In the genomic region with DNA sequence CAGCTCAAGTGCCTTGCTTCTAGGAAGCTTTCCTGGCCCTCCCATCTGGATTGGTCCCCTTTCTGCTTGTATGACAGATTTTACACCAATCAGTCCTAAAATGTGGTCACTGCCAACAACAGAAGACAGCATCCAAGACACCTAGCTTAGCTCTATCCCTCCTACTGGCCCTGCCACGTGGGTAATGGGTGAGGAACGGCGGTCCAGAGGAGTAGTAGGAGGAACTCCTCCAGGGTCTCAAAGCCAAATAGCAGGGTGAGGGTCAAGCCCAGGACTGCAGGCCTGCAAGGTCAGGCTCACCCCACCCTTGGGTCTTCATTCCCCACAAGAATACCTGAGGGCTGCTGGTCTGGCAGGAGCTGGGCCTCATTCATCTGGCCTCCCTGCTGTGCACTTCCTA, we compare ENCODE assay signal across 22 cellular contexts. TPM values are rescaled to one million over a fixed set of nuclear protein-coding genes. Genes with fewer than 3 reads are reported as not detected.
DNase-seq lines count a peak whose midpoint lies in the region; ATAC-seq, FAIRE-seq and TF ChIP-seq lines count a peak whose summit lies in the region.
"Had no signal": no experiment of that assay in that cellular context is flagged by ENCODE, and none has a peak within 500 bp of the region (broad histone marks: within the 10 kb centered on the region; RNA-seq: fewer than 3 reads in every experiment).

No MANE protein-coding gene starts in this region.

- H3K23ac ChIP-seq in IMR-90 (ENCODE audit: low read depth, low read length) (no peak overlapping the region), trophoblast cell (ENCODE audit: low read length) (no peak overlapping the region)

- no peak overlapping the region for H2AFZ ChIP-seq in HepG2 (ENCODE audit: low read length)
- no peak overlapping the region for H2AFZ ChIP-seq in IMR-90 (replicated peaks; ENCODE audit: low read length, poor library complexity)
- no peak overlapping the region for H2AFZ ChIP-seq in trophoblast cell (ENCODE audit: insufficient read depth, low read length, poor library complexity)

- H4K91ac ChIP-seq in IMR-90 (ENCODE audit: insufficient read depth, low read depth, low read length) (no peak overlapping the region; the same call in 1 of the 2 replicates), trophoblast cell (ENCODE audit: low read depth, low read length) (no peak overlapping the region)

- H4K20me1 ChIP-seq in HepG2 (ENCODE audit: insufficient read depth, low read length), result peaks cover 38% of the 10 kb centered on the region
- 0 out of 2 replicates have a peak, but pooled peaks cover 3% of the 10 kb centered on the region for H4K20me1 ChIP-seq in IMR-90 (ENCODE audit: insufficient read depth, low read length)

- H3K4me3 ChIP-seq in right lobe of liver (no peak overlapping the region), HepG2 (replicated peaks in 1 of 3; ENCODE audit: insufficient read depth in 1 of 3, low read depth in 2 of 3, low read length in 3 of 3) (no peak overlapping the region), IMR-90 (ENCODE audit: insufficient read depth, low read depth, low read length) (no peak overlapping the region), trophoblast cell (ENCODE audit: low read depth, low read length) (no peak overlapping the region)
- no peak overlapping the region for H3K4me3 ChIP-seq in CD4-positive, alpha-beta memory T cell (ENCODE audit: low read length in 2 of 2)
- H3K4me3 ChIP-seq: GM12878, K562 had no signal

- no peak overlapping the region; the same call in 1 of the 2 replicates for H2BK120ac ChIP-seq in IMR-90 (ENCODE audit: low read depth, low read length)
- H2BK120ac ChIP-seq in trophoblast cell (ENCODE audit: insufficient read depth, low read length, poor library complexity), result no peak overlapping the region

- TF ChIP-seq EP300 in HepG2 (IDR thresholded peaks at IDR 0.05; ENCODE audit: low read depth in 2 of 2, low read length in 2 of 2), result no peak
- no peak for TF ChIP-seq EP300 in HepG2 (CRISPR knock-in tag; IDR thresholded peaks at IDR 0.05; ENCODE audit: borderline replicate concordance)

- peaks cover 67 to 96% of the 10 kb centered on the region in 2 experiments for H3K79me1 ChIP-seq in IMR-90 (ENCODE audit: low read depth in 1 of 2, low read length in 2 of 2)
- H3K79me1 ChIP-seq in trophoblast cell (ENCODE audit: low read length), result no peaks in the 10 kb centered on the region

- no peak overlapping the region for H3K4me3 Mint-ChIP-seq in dendritic cell treated with granulocyte-macrophage colony-stimulating factor and Interleukin-4, amounts not matched to agents 40 ng/mL and 50 ng/mL, for 4 days
- H3K4me3 Mint-ChIP-seq in CD4-positive, alpha-beta memory T cell, result no peak overlapping the region
- H3K4me3 Mint-ChIP-seq: B cell; CD4-positive, alpha-beta T cell; H9 had no signal

- no peak for TF ChIP-seq POLR2A in right lobe of liver (IDR thresholded peaks at IDR 0.05)
- TF ChIP-seq POLR2A in HepG2 (IDR thresholded peaks at IDR 0.05; ENCODE audit: insufficient read depth in 1 of 2, low read depth in 2 of 2, low read length in 2 of 2), result no peak
- no peak for TF ChIP-seq POLR2A in IMR-90 (IDR thresholded peaks at IDR 0.05; ENCODE audit: low read depth, low read length)

- no peak overlapping the region for H2BK12ac ChIP-seq in trophoblast cell (ENCODE audit: low read length)

- peak overlapping the region; percentile 80 for H3K27ac Mint-ChIP-seq in dendritic cell treated with granulocyte-macrophage colony-stimulating factor and Interleukin-4, amounts not matched to agents 40 ng/mL and 50 ng/mL, for 4 days
- no peak overlapping the region for H3K27ac Mint-ChIP-seq in CD4-positive, alpha-beta memory T cell
- H3K27ac Mint-ChIP-seq: B cell; CD4-positive, alpha-beta T cell had no signal

- no peaks in the 10 kb centered on the region for H3K9me3 ChIP-seq in right lobe of liver
- H3K9me3 ChIP-seq in HepG2 (ENCODE audit: low read length), result no peaks in the 10 kb centered on the region
- no peaks in the 10 kb centered on the region for H3K9me3 ChIP-seq in IMR-90 (ENCODE audit: control insufficient read depth, insufficient read depth, low read length)
- no peaks in the 10 kb centered on the region for H3K9me3 ChIP-seq in trophoblast cell (ENCODE audit: insufficient read depth, low read depth, low read length)
- H3K9me3 ChIP-seq in CD4-positive, alpha-beta memory T cell (ENCODE audit: control insufficient read depth in 1 of 2, low read length in 2 of 2), result no peaks in the 10 kb centered on the region

- TF ChIP-seq RAD21 in HepG2 (CRISPR knock-in tag; IDR thresholded peaks at IDR 0.05) (no peak), IMR-90 (IDR thresholded peaks at IDR 0.05; ENCODE audit: low read length) (no peak)

- H3K56ac ChIP-seq in IMR-90 (ENCODE audit: extremely low read depth, insufficient read depth, low read length), result no peak overlapping the region

- dilution Hi-C loops in IMR-90 (cut with HindIII; ENCODE audit: low sequenced_read_pairs, unreplicated experiment), result no loop called here

- no peak for FAIRE-seq in HepG2 (lab: Jason Lieb, UNC)
- FAIRE-seq: GM12878, GM19239, H1, K562 had no signal

- H2BK5ac ChIP-seq in IMR-90 (ENCODE audit: low read depth, low read length, poor library complexity, severe bottlenecking), result no peak overlapping the region
- no peak overlapping the region for H2BK5ac ChIP-seq in trophoblast cell (ENCODE audit: low read depth, low read length, poor library complexity)

- POLR2A ChIA-PET in HepG2 (lab: Yijun Ruan, JAX), result no interaction called here
- POLR2A ChIA-PET in IMR-90 (lab: Charles Lee; ENCODE audit: unreplicated experiment), result no interaction called here
- POLR2A ChIA-PET in CD4-positive, alpha-beta memory T cell (lab: Charles Lee; ENCODE audit: partially characterized antibody), result no interaction called here

- no peak overlapping the region for H3K9ac ChIP-seq in HepG2 (ENCODE audit: insufficient read depth, low read depth, low read length)
- H3K9ac ChIP-seq in IMR-90 (ENCODE audit: low read depth, low read length), result no peak overlapping the region
- no peak overlapping the region for H3K9ac ChIP-seq in trophoblast cell (ENCODE audit: low read length)

- H3K4me1 ChIP-seq in right lobe of liver (peaks cover 0 to 4% (median 0%) of the 10 kb centered on the region in 4 donors), HepG2 (ENCODE audit: insufficient read depth, low read length) (peaks cover 42% of the 10 kb centered on the region), IMR-90 (ENCODE audit: control insufficient read depth, insufficient read depth, low read length) (peaks cover 18% of the 10 kb centered on the region), trophoblast cell (ENCODE audit: control insufficient read depth in 1 of 2, insufficient read depth in 2 of 2, low read length in 2 of 2) (peaks cover 2 to 4% of the 10 kb centered on the region in 2 experiments)
- no peaks in the 10 kb centered on the region for H3K4me1 ChIP-seq in CD4-positive, alpha-beta memory T cell (ENCODE audit: insufficient read depth, low read length)

- CTCF ChIA-PET in HepG2 (lab: Yijun Ruan, JAX; ENCODE audit: low intra/inter-chr PET ratio, low total read pairs) (no interaction called here), IMR-90 (lab: Yijun Ruan, JAX) (no interaction called here)
- CTCF ChIA-PET in CD4-positive, alpha-beta memory T cell (lab: Charles Lee; ENCODE audit: partially characterized antibody), result no interaction called here

- H3K18ac ChIP-seq in IMR-90 (ENCODE audit: low read depth, low read length) (no peak overlapping the region), trophoblast cell (ENCODE audit: low read length) (peak overlapping the region; percentile 5)

- no peak overlapping the region for H4K12ac ChIP-seq in trophoblast cell (ENCODE audit: low read depth, low read length)

- H3K4me2 ChIP-seq in HepG2 (ENCODE audit: low read depth, low read length) (no peak overlapping the region), IMR-90 (ENCODE audit: low read depth, low read length) (no peak overlapping the region), trophoblast cell (ENCODE audit: low read length) (no peak overlapping the region)

- H3K4ac ChIP-seq in IMR-90 (ENCODE audit: low read depth, low read length) (no peak overlapping the region), trophoblast cell (ENCODE audit: low read depth, low read length) (no peak overlapping the region)

- BruUV-seq in HepG2 (replicated peaks; lab: Mats Ljungman, UMichigan) (no TSS peak), IMR-90 (replicated peaks; lab: Mats Ljungman, UMichigan) (no TSS peak)

- H2AK9ac ChIP-seq in IMR-90 (replicated peaks; ENCODE audit: low read depth, low read length, poor library complexity), result no peak overlapping the region

- DNase-seq in right lobe of liver (peak in 2 of 3 donors; percentile 1 to 9), HepG2 (ENCODE audit: low spot score) (no peak), IMR-90 (no peak), trophoblast cell (no peak), NCI-H774 (lab: John Stamatoyannopoulos, UW) (no peak), COLO829 (ENCODE audit: low spot score) (no peak)
- no peak for DNase-seq in CD4-positive, alpha-beta memory T cell
- DNase-seq: 8988T; CD4-positive, alpha-beta T cell; COR-L47; DMS 273 treated with DMSO at 0.1 percent for 48 hours; DMS53; DND-41; EL; H9 had no signal

- H3K27me3 Mint-ChIP-seq in dendritic cell treated with granulocyte-macrophage colony-stimulating factor and Interleukin-4, amounts not matched to agents 40 ng/mL and 50 ng/mL, for 4 days, result no peaks in the 10 kb centered on the region
- H3K27me3 Mint-ChIP-seq in CD4-positive, alpha-beta memory T cell, result no peaks in the 10 kb centered on the region
- H3K27me3 Mint-ChIP-seq: B cell; CD4-positive, alpha-beta T cell had no signal

- no peak overlapping the region for H4K8ac ChIP-seq in IMR-90 (ENCODE audit: low read depth in 2 of 2, low read length in 2 of 2)
- H4K8ac ChIP-seq in trophoblast cell (ENCODE audit: low read depth, low read length), result no peak overlapping the region

- no peak overlapping the region for H2BK20ac ChIP-seq in IMR-90 (ENCODE audit: low read depth, low read length)

- H3K27me3 ChIP-seq in right lobe of liver, result no peaks in the 10 kb centered on the region
- H3K27me3 ChIP-seq in HepG2 (ENCODE audit: control insufficient read depth in 1 of 2, insufficient read depth in 2 of 2, low read length in 2 of 2), result no peaks in the 10 kb centered on the region
- no peaks in the 10 kb centered on the region for H3K27me3 ChIP-seq in IMR-90 (ENCODE audit: control insufficient read depth, insufficient read depth, low read length)
- H3K27me3 ChIP-seq in trophoblast cell (ENCODE audit: insufficient read depth, low read length), result no peaks in the 10 kb centered on the region
- H3K27me3 ChIP-seq in CD4-positive, alpha-beta memory T cell (ENCODE audit: insufficient read depth, low read length), result no peaks in the 10 kb centered on the region

- intact Hi-C loops in right lobe of liver (cut with DNase I), result no loop called here
- intact Hi-C loops in HepG2 (cut with micrococcal nuclease; ENCODE audit: unreplicated experiment), result no loop called here
- intact Hi-C loops in IMR-90 (cut with micrococcal nuclease), result no loop called here
- intact Hi-C loops in dendritic cell treated with granulocyte-macrophage colony-stimulating factor and Interleukin-4, amounts not matched to agents 40 ng/mL and 50 ng/mL, for 4 days (cut with micrococcal nuclease), result no loop called here
- intact Hi-C loops in CD4-positive, alpha-beta memory T cell (cut with micrococcal nuclease), result no loop called here

- H3K36me3 Mint-ChIP-seq in dendritic cell treated with granulocyte-macrophage colony-stimulating factor and Interleukin-4, amounts not matched to agents 40 ng/mL and 50 ng/mL, for 4 days (ENCODE audit: low read depth), result peaks cover 22% of the 10 kb centered on the region
- H3K36me3 Mint-ChIP-seq in CD4-positive, alpha-beta memory T cell, result no peaks in the 10 kb centered on the region

- H3K4me1 Mint-ChIP-seq in dendritic cell treated with granulocyte-macrophage colony-stimulating factor and Interleukin-4, amounts not matched to agents 40 ng/mL and 50 ng/mL, for 4 days (ENCODE audit: low read depth), result peaks cover 70% of the 10 kb centered on the region
- H3K4me1 Mint-ChIP-seq in CD4-positive, alpha-beta memory T cell, result no peaks in the 10 kb centered on the region
- H3K4me1 Mint-ChIP-seq: B cell had no signal

- H3K9me1 ChIP-seq in IMR-90 (ENCODE audit: insufficient read depth, low read length), result peaks cover 43% of the 10 kb centered on the region

- no peak overlapping the region; the same call in 1 of the 2 replicates for H3K14ac ChIP-seq in IMR-90 (replicated peaks; ENCODE audit: low read depth, low read length)
- H3K14ac ChIP-seq in trophoblast cell (ENCODE audit: low read length), result no peak overlapping the region

- no peak for TF ChIP-seq CTCF in right lobe of liver (IDR thresholded peaks at IDR 0.05)
- TF ChIP-seq CTCF in HepG2 (CRISPR knock-in tag; IDR thresholded peaks at IDR 0.05), result no peak
- TF ChIP-seq CTCF in IMR-90 (conservative IDR thresholded peaks at IDR 0.05; ENCODE audit: low read depth, low read length), result no peak

- peaks cover 0 to 8% (median 2%) of the 10 kb centered on the region in 4 donors for H3K36me3 ChIP-seq in right lobe of liver
- H3K36me3 ChIP-seq in HepG2 (replicated peaks in 1 of 2; ENCODE audit: control insufficient read depth in 1 of 2, insufficient read depth in 2 of 2, low read length in 2 of 2), result peaks cover 23 to 74% of the 10 kb centered on the region in 2 experiments
- peaks cover 27% of the 10 kb centered on the region for H3K36me3 ChIP-seq in IMR-90 (ENCODE audit: control insufficient read depth, insufficient read depth, low read length)
- H3K36me3 ChIP-seq in trophoblast cell (ENCODE audit: control insufficient read depth in 1 of 2, insufficient read depth in 2 of 2, low read length in 2 of 2), result peaks cover 33 to 43% of the 10 kb centered on the region in 2 experiments
- H3K36me3 ChIP-seq in CD4-positive, alpha-beta memory T cell (ENCODE audit: insufficient read depth, low read length), result no peaks in the 10 kb centered on the region

- H2AK5ac ChIP-seq in IMR-90 (ENCODE audit: low read depth, low read length), result peak overlapping the region; percentile 44
- no peak overlapping the region for H2AK5ac ChIP-seq in trophoblast cell (ENCODE audit: low read length)

- in situ Hi-C loops in HepG2 (cut with HindIII; ENCODE audit: extremely low pct_ligation_motif_present, low pct_unique_long_range_greater_than_20kb), result loop anchor here (5.0 kb wide), 2 partner anchors 47 to 107 kb away; a partner anchor contains a TSS
- in situ Hi-C loops in IMR-90 (cut with MboI; ENCODE audit: low sequenced_read_pairs), result no loop called here

- H3K27ac ChIP-seq in right lobe of liver, result no peak overlapping the region
- no peak overlapping the region for H3K27ac ChIP-seq in HepG2 (ENCODE audit: extremely low read length, insufficient read depth, low read length)
- H3K27ac ChIP-seq in IMR-90 (ENCODE audit: insufficient read depth, low read length), result no peak overlapping the region
- H3K27ac ChIP-seq in trophoblast cell (ENCODE audit: low read depth, low read length), result no peak overlapping the region
- no peak overlapping the region for H3K27ac ChIP-seq in CD4-positive, alpha-beta memory T cell (ENCODE audit: low read depth, low read length)
- H3K27ac ChIP-seq: C4-2B had no signal

- 80% methylated on average over 1 of the region's 3 CpGs for WGBS in right lobe of liver (ENCODE audit: insufficient coverage, low coverage, low lambda C conversion rate, missing lambda C conversion rate)
- 100% methylated on average over 3 of the region's 3 CpGs for WGBS in HepG2 (ENCODE audit: low lambda C conversion rate)
- WGBS in IMR-90 (ENCODE audit: extremely low coverage in 2 of 2, insufficient read length in 1 of 2), 2 experiments, result no CpG with 5 or more reads among the region's 3 CpGs
- no CpG with 5 or more reads among the region's 3 CpGs for WGBS in trophoblast cell (ENCODE audit: extremely low coverage, insufficient coverage, insufficient read length)

- H4K5ac ChIP-seq in IMR-90 (ENCODE audit: low read depth, low read length), result no peak overlapping the region

- ATAC-seq in right lobe of liver, result no peak
- ATAC-seq in HepG2, result no peak
- ATAC-seq in IMR-90 (ENCODE audit: low read depth), result no peak
- ATAC-seq: GM12878, K562 had no signal

- H2BK15ac ChIP-seq in IMR-90 (ENCODE audit: low read depth, low read length), result no peak overlapping the region

- H3K79me2 ChIP-seq in HepG2 (ENCODE audit: insufficient read depth, low read length), result peaks cover 8% of the 10 kb centered on the region
- peaks cover 2% of the 10 kb centered on the region for H3K79me2 ChIP-seq in trophoblast cell (ENCODE audit: control insufficient read depth, insufficient read depth, low read length, poor library complexity)

- no peaks in the 10 kb centered on the region for H3K9me3 Mint-ChIP-seq in dendritic cell treated with granulocyte-macrophage colony-stimulating factor and Interleukin-4, amounts not matched to agents 40 ng/mL and 50 ng/mL, for 4 days
- H3K9me3 Mint-ChIP-seq in CD4-positive, alpha-beta memory T cell, result no peaks in the 10 kb centered on the region
- H3K9me3 Mint-ChIP-seq: CD4-positive, alpha-beta T cell; H9 had no signal

RNA-seq across cellular contexts. Expression of a gene that starts 56.7 kb away (rescaled TPM):
- total RNA-seq in right lobe of liver (10 to 100 TPM in 2 of 6 experiments, 1 to 10 TPM in 4; 5.4 to 10.1 (median 7.9) TPM), HepG2 (2016; rRNA removed; fragmentation: Illumina TruSeq; extraction: Trizol) (37.7 and 40.7 TPM in 2 replicates), IMR-90 (2012; rRNA removed) (63.0 and 81.6 TPM in 2 replicates)
- total RNA-seq in HepG2 (2016; cell fraction: cytosol; rRNA removed; fragmentation: Illumina TruSeq; extraction: Trizol; ENCODE audit: low read depth), result 39.8 and 41.5 TPM in 2 replicates
- 35.8 and 36.3 TPM in 2 replicates for total RNA-seq in HepG2 (2016; cell fraction: insoluble cytoplasmic fraction; rRNA removed; fragmentation: Illumina TruSeq; extraction: Trizol)
- 69.7 and 71.8 TPM in 2 replicates for total RNA-seq in HepG2 (2016; cell fraction: membrane; rRNA removed; fragmentation: Illumina TruSeq; extraction: Trizol)
- total RNA-seq in HepG2 (2016; cell fraction: nucleus; rRNA removed; fragmentation: Illumina TruSeq; extraction: Trizol), result 20.0 and 24.7 TPM in 2 replicates
- polyA plus RNA-seq in HepG2 (2011; rRNA removed) (14.6 and 15.4 TPM in 2 replicates), IMR-90 (2012; rRNA removed) (10.6 and 14.1 TPM in 2 replicates)
- polyA plus RNA-seq in HepG2 (2011; cell fraction: cytosol; rRNA removed), result 8.9 and 11.5 TPM in 2 replicates
- 11.8 and 14.7 TPM in 2 replicates for polyA plus RNA-seq in HepG2 (2011; cell fraction: nucleus; rRNA removed)
- polyA plus RNA-seq in HepG2 (2012), result 6.0 and 8.4 TPM in 2 replicates
- polyA plus RNA-seq in HepG2 (2016; cell fraction: cytosol; fragmentation: Illumina TruSeq; extraction: Trizol; ENCODE audit: low read depth), result 44.8 and 48.9 TPM in 2 replicates
- polyA plus RNA-seq in HepG2 (2016; cell fraction: insoluble cytoplasmic fraction; fragmentation: Illumina TruSeq; extraction: Trizol; ENCODE audit: low read depth), result 19.9 and 21.9 TPM in 2 replicates
- 48.0 and 51.0 TPM in 2 replicates for polyA plus RNA-seq in HepG2 (2016; cell fraction: membrane; fragmentation: Illumina TruSeq; extraction: Trizol; ENCODE audit: low read depth)
- polyA plus RNA-seq in HepG2 (2016; cell fraction: nucleus; fragmentation: Illumina TruSeq; extraction: Trizol; ENCODE audit: insufficient read depth, low read depth), result 17.6 and 20.1 TPM in 2 replicates
- polyA minus RNA-seq in HepG2 (2011; rRNA and poly(A)+ RNA removed; ENCODE audit: low replicate concordance), result 41.7 and 51.3 TPM in 2 replicates
- 17.5 and 18.0 TPM in 2 replicates for polyA minus RNA-seq in HepG2 (2011; cell fraction: cytosol; rRNA and poly(A)+ RNA removed)
- 40.2 and 47.6 TPM in 2 replicates for polyA minus RNA-seq in HepG2 (2011; cell fraction: nucleus; rRNA and poly(A)+ RNA removed)
- polyA plus RNA-seq in IMR-90 (2012; cell fraction: cytosol; rRNA removed), result 8.0 and 8.1 TPM in 2 replicates
- 4.5 and 18.3 TPM in 2 replicates for polyA plus RNA-seq in IMR-90 (2012; cell fraction: nucleus; rRNA removed; ENCODE audit: low replicate concordance)
- polyA plus RNA-seq in trophoblast cell (2013), result 12.2 and 12.4 TPM in 2 replicates
- 10 to 100 TPM; 40.2 to 43.3 TPM for total RNA-seq in CD4-positive, alpha-beta memory T cell
- polyA plus RNA-seq in CD4-positive, alpha-beta memory T cell, result 10 to 100 TPM in 1 of 2 donors, 1 to 10 TPM in 1; 8.0 to 13.9 TPM

Comparison
In these comparisons a context has a peak if more than half of its experiments do, and no peak if none do; other contexts are left out.
1. DNase-seq: peak in right lobe of liver (2 of 3); none in HepG2 (single experiment), IMR-90 (single experiment), trophoblast cell (0 of 2), NCI-H774 (single experiment), CD4-positive, alpha-beta memory T cell (0 of 5) and COLO829 (single experiment).